22 cellular contexts compared by ENCODE assay signal in genomic region chr21:18294100-18294499, GRCh38. TPM values are rescaled to one million over a fixed set of nuclear protein-coding genes. Genes with fewer than 3 reads are reported as not detected.
"Had no signal": no experiment of that assay in that cellular context is flagged by ENCODE, and none has a peak within 500 bp of the region (broad histone marks: within the 10 kb centered on the region; RNA-seq: fewer than 3 reads in every experiment).

No MANE protein-coding gene starts in this region.

- ATAC-seq: foreskin keratinocyte, gastrocnemius medialis, heart right ventricle, left cardiac atrium, left lung, left ventricle myocardium superior, mucosa of descending colon had no signal

- H3K4me3 Mint-ChIP-seq: memory B cell, mesothelial cell of epicardium had no signal

- DNase-seq: cerebellar nuclear complex; dermis blood vessel endothelial cell; dorsolateral prefrontal cortex; effector CD4-positive, alpha-beta T cell; effector memory CD4-positive, alpha-beta T cell; foreskin keratinocyte; gastrocnemius medialis; glutamatergic neuron; head of caudate nucleus; heart right ventricle; hippocampal formation; left cardiac atrium; left ventricle myocardium superior; mammary epithelial cell; mucosa of descending colon had no signal

- H3K9me3 ChIP-seq: esophagus muscularis mucosa, gastrocnemius medialis, heart right ventricle, left lung, mucosa of descending colon had no signal

- H3K36me3 ChIP-seq: esophagus muscularis mucosa, gastrocnemius medialis, heart right ventricle, left lung had no signal

- H3K27ac Mint-ChIP-seq: memory B cell, mesothelial cell of epicardium had no signal

- H3K4me1 ChIP-seq: foreskin keratinocyte, gastrocnemius medialis, heart right ventricle, left lung had no signal

- H3K27me3 Mint-ChIP-seq: memory B cell had no signal

- H3K27ac ChIP-seq: coronary artery, dorsolateral prefrontal cortex, esophagus muscularis mucosa, foreskin keratinocyte, gastrocnemius medialis, heart right ventricle, left lung had no signal

- H3K9me3 Mint-ChIP-seq: memory B cell, mesothelial cell of epicardium had no signal

- H3K27me3 ChIP-seq: dorsolateral prefrontal cortex, esophagus muscularis mucosa, foreskin keratinocyte, gastrocnemius medialis had no signal

- H3K4me1 Mint-ChIP-seq: memory B cell had no signal

- H3K4me3 ChIP-seq: coronary artery, dorsolateral prefrontal cortex, esophagus muscularis mucosa, gastrocnemius medialis, heart right ventricle, left lung, lung, mucosa of descending colon had no signal

- H3K36me3 Mint-ChIP-seq: memory B cell, mesothelial cell of epicardium had no signal

RNA-seq across cellular contexts. Expression of gene CHODL, which starts 49.5 kb away (rescaled TPM):
- total RNA-seq: dermis blood vessel endothelial cell, endothelial cell of umbilical vein, gastrocnemius medialis had no signal
- polyA plus RNA-seq: endothelial cell of umbilical vein, mammary epithelial cell had no signal
